Comparison of ENCODE assay signal across 10 cellular contexts in genomic region chr10:26543567-26544306, GRCh38.
DNase-seq lines count a peak whose midpoint lies in the region; ATAC-seq lines count a peak whose summit lies in the region.
"Had no signal": no experiment of that assay in that cellular context is flagged by ENCODE, and none has a peak within 500 bp of the region (broad histone marks: within the 10 kb centered on the region; RNA-seq: fewer than 3 reads in every experiment).

No MANE protein-coding gene starts in this region.

- no peaks in the 10 kb centered on the region for H3K9me3 ChIP-seq in subcutaneous abdominal adipose tissue (ENCODE audit: control insufficient read depth in 5 of 5, low read length in 5 of 5)

- no peaks in the 10 kb centered on the region for H3K27me3 Mint-ChIP-seq in activated T-cell treated with anti-CD3 and anti-CD28 coated beads, Interleukin-2, amount 50 U/mL, for 72 hours (ENCODE audit: low read depth)
- no peaks in the 10 kb centered on the region for H3K27me3 Mint-ChIP-seq in T-cell

- H3K9ac ChIP-seq in subcutaneous abdominal adipose tissue (ENCODE audit: low read length in 5 of 5), result no peak overlapping the region

- CTCF ChIA-PET in T-cell (lab: Charles Lee), result no interaction called here

- H3K27ac Mint-ChIP-seq in activated T-cell treated with anti-CD3 and anti-CD28 coated beads, Interleukin-2, amount 50 U/mL, for 72 hours, result peak overlapping the region; percentile 17
- H3K27ac Mint-ChIP-seq in T-cell, result peak overlapping the region; percentile 78 to 96

- no peak overlapping the region for H3K4me3 Mint-ChIP-seq in activated T-cell treated with anti-CD3 and anti-CD28 coated beads, Interleukin-2, amount 50 U/mL, for 72 hours
- no peak overlapping the region for H3K4me3 Mint-ChIP-seq in T-cell

- peaks cover 4 to 30% (median 18%) of the 10 kb centered on the region in 5 donors for H3K36me3 ChIP-seq in subcutaneous abdominal adipose tissue (ENCODE audit: control insufficient read depth in 5 of 5, insufficient read depth in 5 of 5, low read length in 5 of 5)

- H3K4me1 ChIP-seq in subcutaneous abdominal adipose tissue (ENCODE audit: control insufficient read depth in 5 of 5, insufficient read depth in 5 of 5, low read length in 5 of 5), result peaks cover 0 to 6% (median 0%) of the 10 kb centered on the region in 5 donors

- no peak overlapping the region for H3K4me3 ChIP-seq in subcutaneous abdominal adipose tissue (ENCODE audit: low read depth in 1 of 5, low read length in 5 of 5)

- peak overlapping the region; percentile 26 for H3K27ac ChIP-seq in subcutaneous abdominal adipose tissue (ENCODE audit: low read depth, low read length)

- ATAC-seq in activated T-cell treated with anti-CD3 and anti-CD28 coated beads, Interleukin-2, amount 50 U/mL, for 72 hours (replicated peaks in 1 of 2), result peak; percentile 53 to 69
- ATAC-seq in HG02759 (IDR thresholded peaks at IDR 0.05; ENCODE audit: unreplicated experiment) (peak; percentile 83), T-cell (replicated peaks in 1 of 4) (peak in 2 of 4 experiments; percentile 42 to 51)

- peaks cover 11 to 33% of the 10 kb centered on the region in 2 donors for H3K36me3 Mint-ChIP-seq in activated T-cell treated with anti-CD3 and anti-CD28 coated beads, Interleukin-2, amount 50 U/mL, for 72 hours (ENCODE audit: insufficient read depth in 2 of 2)
- H3K36me3 Mint-ChIP-seq in T-cell, result peaks cover 74% of the 10 kb centered on the region

- no peaks in the 10 kb centered on the region for H3K27me3 ChIP-seq in subcutaneous abdominal adipose tissue (ENCODE audit: control insufficient read depth in 5 of 5, insufficient read depth in 4 of 5, low read length in 5 of 5)

- DNase-seq in activated T-cell treated with anti-CD3 and anti-CD28 coated beads, Interleukin-2, amount 50 U/mL, for 72 hours, result peak in 1 of 2 donors; percentile 15
- no peak for DNase-seq in activated T-cell treated with anti-CD3 and anti-CD28 coated beads, Interleukin-2, amount 50 U/mL, for 1 hour
- no peak for DNase-seq in T-cell
- DNase-seq in central memory CD4-positive, alpha-beta T cell, result no peak
- DNase-seq in DMS153 treated with DMSO at 0.1 percent for 48 hours (lab: John Stamatoyannopoulos, UW; ENCODE audit: unreplicated experiment), result no peak
- no peak for DNase-seq in NCI-H146 (lab: John Stamatoyannopoulos, UW)
- DNase-seq: NCI-H226, SW 1271 had no signal

- H3K9me3 Mint-ChIP-seq in activated T-cell treated with anti-CD3 and anti-CD28 coated beads, Interleukin-2, amount 50 U/mL, for 72 hours, result peaks cover 2 to 6% of the 10 kb centered on the region in 2 donors
- peaks cover 3 to 9% (median 4%) of the 10 kb centered on the region in 3 donors for H3K9me3 Mint-ChIP-seq in T-cell

- peaks cover 23% of the 10 kb centered on the region for H3K4me1 Mint-ChIP-seq in activated T-cell treated with anti-CD3 and anti-CD28 coated beads, Interleukin-2, amount 50 U/mL, for 72 hours (ENCODE audit: low read depth)
- peaks cover 25 to 35% (median 35%) of the 10 kb centered on the region in 3 donors for H3K4me1 Mint-ChIP-seq in T-cell

- POLR2A ChIA-PET in T-cell (lab: Charles Lee), result interaction anchor here in 1 of 2 donors (0.6 kb wide), 1 partner anchor 16 kb away, joined by 3 read pairs; no protein-coding TSS in a partner anchor
